Comparison of ENCODE assay signal across 24 cellular contexts in genomic region chr17:17127730-17128291, GRCh38.
A peak's percentile ranks its signal among the peaks of the same experiment; 100 is the strongest.
DNase-seq lines count a peak whose midpoint lies in the region; ATAC-seq, FAIRE-seq and TF ChIP-seq lines count a peak whose summit lies in the region.
"Had no signal": no experiment of that assay in that cellular context is flagged by ENCODE, and none has a peak within 500 bp of the region (broad histone marks: within the 10 kb centered on the region; RNA-seq: fewer than 3 reads in every experiment).

No MANE protein-coding gene starts in this region.

- H3K27me3 Mint-ChIP-seq in T-cell, result no peaks in the 10 kb centered on the region
- H3K27me3 Mint-ChIP-seq: activated naive CD8-positive, alpha-beta T cell treated with anti-CD3 and anti-CD28 coated beads, Interleukin-2, amount 50 U/mL, for 24 hours; IgD-negative memory B cell had no signal

- H3K36me3 Mint-ChIP-seq in T-cell, result peaks cover 13% of the 10 kb centered on the region
- H3K36me3 Mint-ChIP-seq: IgD-negative memory B cell had no signal

- DNase-seq in Right ventricle myocardium superior, result peak; percentile 32
- DNase-seq in left cardiac atrium, result no peak
- DNase-seq in T-cell, result no peak
- DNase-seq in kidney, result peak; percentile 59
- no peak for DNase-seq in upper lobe of right lung
- DNase-seq in GM12892 (ENCODE audit: insufficient read length), result no peak
- DNase-seq: activated CD4-positive, alpha-beta T cell treated with anti-CD3 and anti-CD28 coated beads, Interleukin-2, amount 50 U/mL, for 4 hours; activated CD8-positive, alpha-beta memory T cell treated with anti-CD3 and anti-CD28 coated beads, Interleukin-2, amount 50 U/mL, for 48 hours; activated effector memory CD4-positive, alpha-beta T cell treated with Interleukin-2 at 50 U/mL for 16 hours; activated naive CD8-positive, alpha-beta T cell treated with anti-CD3 and anti-CD28 coated beads, Interleukin-2, amount 50 U/mL, for 24 hours; BE2C; body of pancreas; NCI-H1417 treated with DMSO at 0.1 percent for 48 hours; NCI-H526; stimulated activated CD4-positive, alpha-beta T cell treated with anti-CD3 and anti-CD28 coated beads, Interleukin-2, amount 100 ng/mL, for 24 hours; stimulated activated naive CD4-positive, alpha-beta T cell treated with Interleukin-2 at 50 U/mL for 16 hours; WERI-Rb-1 had no signal

- CTCF ChIA-PET in T-cell (lab: Charles Lee), result no interaction called here

- H3K9ac ChIP-seq in kidney (ENCODE audit: low read length in 2 of 2), result no peak overlapping the region

- TF ChIP-seq CTCF in kidney (IDR thresholded peaks at IDR 0.05; ENCODE audit: borderline replicate concordance, extremely low read depth, insufficient read depth) (no peak), upper lobe of right lung (IDR thresholded peaks at IDR 0.05) (no peak)

- H3K27ac Mint-ChIP-seq in T-cell, result peak overlapping the region; percentile 92 to 95
- H3K27ac Mint-ChIP-seq: activated naive CD8-positive, alpha-beta T cell treated with anti-CD3 and anti-CD28 coated beads, Interleukin-2, amount 50 U/mL, for 24 hours; IgD-negative memory B cell had no signal

- H3K36me3 ChIP-seq in kidney (ENCODE audit: control insufficient read depth in 1 of 2, insufficient read depth in 2 of 2, low read length in 2 of 2), result peaks cover 24 to 49% of the 10 kb centered on the region in 2 donors
- peaks cover 32% of the 10 kb centered on the region for H3K36me3 ChIP-seq in upper lobe of right lung

- FAIRE-seq in kidney (lab: Jason Lieb, UNC) (no peak), GM12892 (lab: Jason Lieb, UNC) (no peak)

- intact Hi-C loops in Right ventricle myocardium superior (cut with DNase I) (no loop called here), left cardiac atrium (cut with DNase I) (no loop called here), kidney (cut with DNase I) (no loop called here), upper lobe of right lung (cut with DNase I) (no loop called here)

- H3K27me3 ChIP-seq in upper lobe of right lung, result no peaks in the 10 kb centered on the region
- H3K27me3 ChIP-seq: BE2C, body of pancreas had no signal

- no peak overlapping the region for H3K4me3 Mint-ChIP-seq in T-cell
- H3K4me3 Mint-ChIP-seq: activated naive CD8-positive, alpha-beta T cell treated with anti-CD3 and anti-CD28 coated beads, Interleukin-2, amount 50 U/mL, for 24 hours; GM23338; neural crest cell had no signal

- H3K4me1 Mint-ChIP-seq in T-cell, result peaks cover 38 to 65% (median 49%) of the 10 kb centered on the region in 3 donors

- TF ChIP-seq POLR2A in GM12892 (IDR thresholded peaks at IDR 0.05; ENCODE audit: low read depth, low read length), result no peak

- H3K9me3 ChIP-seq in kidney (ENCODE audit: control insufficient read depth in 1 of 2, low read length in 2 of 2) (no peaks in the 10 kb centered on the region), upper lobe of right lung (no peaks in the 10 kb centered on the region)
- H3K9me3 ChIP-seq: BE2C, body of pancreas had no signal

- H3K4me3 ChIP-seq in kidney (ENCODE audit: low read length in 2 of 2), result no peak overlapping the region
- no peak overlapping the region for H3K4me3 ChIP-seq in upper lobe of right lung
- H3K4me3 ChIP-seq: body of pancreas, GM23338 had no signal

- H3K27ac ChIP-seq in kidney (ENCODE audit: low read depth in 2 of 2, low read length in 2 of 2) (no peak overlapping the region), upper lobe of right lung (peak overlapping the region; percentile 11)
- H3K27ac ChIP-seq: body of pancreas, WERI-Rb-1 had no signal

- POLR2A ChIA-PET in T-cell (lab: Charles Lee), result no interaction called here

- H3K9me3 Mint-ChIP-seq in T-cell, result no peaks in the 10 kb centered on the region
- H3K9me3 Mint-ChIP-seq: activated naive CD8-positive, alpha-beta T cell treated with anti-CD3 and anti-CD28 coated beads, Interleukin-2, amount 50 U/mL, for 24 hours; GM23338; IgD-negative memory B cell; neural crest cell had no signal

- H3K4me1 ChIP-seq in kidney (ENCODE audit: control insufficient read depth in 1 of 2, insufficient read depth in 1 of 2, low read depth in 1 of 2, low read length in 2 of 2) (peaks cover 0 to 15% of the 10 kb centered on the region in 2 donors), upper lobe of right lung (peaks cover 29% of the 10 kb centered on the region)
- H3K4me1 ChIP-seq: BE2C, body of pancreas had no signal

- ATAC-seq in Right ventricle myocardium superior (ENCODE audit: poor library complexity), result no peak
- ATAC-seq in left cardiac atrium, result no peak
- ATAC-seq in T-cell (replicated peaks in 1 of 4), result no peak
- ATAC-seq in upper lobe of right lung, result peak; percentile 71
- ATAC-seq in HG03565 (IDR thresholded peaks at IDR 0.05; ENCODE audit: unreplicated experiment), result no peak
- ATAC-seq in HG03039 (IDR thresholded peaks at IDR 0.05; ENCODE audit: unreplicated experiment), result no peak
- ATAC-seq: activated naive CD8-positive, alpha-beta T cell treated with anti-CD3 and anti-CD28 coated beads, Interleukin-2, amount 50 U/mL, for 24 hours; body of pancreas; GM23338; left lobe of liver; SK-N-SH treated with all-trans-retinoic acid at 6 μM for 48 hours had no signal

Comparison
In these comparisons a context has a peak if more than half of its experiments do, and no peak if none do; other contexts are left out.
1. DNase-seq: peak in Right ventricle myocardium superior (single experiment) and kidney (single experiment); none in left cardiac atrium (single experiment), T-cell (0 of 34), upper lobe of right lung (single experiment) and GM12892 (single experiment).